8 cellular contexts compared by ENCODE assay signal in genomic region chr18:13381907-13382682, GRCh38.
DNase-seq lines count a peak whose midpoint lies in the region; ATAC-seq and TF ChIP-seq lines count a peak whose summit lies in the region.

No MANE protein-coding gene starts in this region.

- TF ChIP-seq POLR2A in stomach (IDR thresholded peaks at IDR 0.05), result no peak

- 56% methylated on average over 20 of the region's 20 CpGs for WGBS in liver
- WGBS in stomach, 5 donors, result 16 to 22% (median 21%) methylated on average over 19 to 20 of the region's 20 CpGs

- no peak for TF ChIP-seq CTCF in liver (IDR thresholded peaks at IDR 0.05; ENCODE audit: low read depth, low read length, missing input control)
- TF ChIP-seq CTCF in stomach (IDR thresholded peaks at IDR 0.05), result no peak

- H3K27me3 ChIP-seq in liver (ENCODE audit: control insufficient read depth in 4 of 4, insufficient read depth in 4 of 4, low read length in 3 of 4) (no peaks in the 10 kb centered on the region), stomach (no peaks in the 10 kb centered on the region)

- H3K27ac Mint-ChIP-seq in dendritic cell treated with granulocyte-macrophage colony-stimulating factor and Interleukin-4, amounts not matched to agents 40 ng/mL and 50 ng/mL, for 4 days, result peak overlapping the region; percentile 98

- H3K9me3 Mint-ChIP-seq in dendritic cell treated with granulocyte-macrophage colony-stimulating factor and Interleukin-4, amounts not matched to agents 40 ng/mL and 50 ng/mL, for 4 days, result no peaks in the 10 kb centered on the region

- ATAC-seq in GM19372 (IDR thresholded peaks at IDR 0.05; ENCODE audit: low read depth, unreplicated experiment), result peak; percentile 70

- H3K36me3 ChIP-seq in liver (ENCODE audit: control insufficient read depth in 4 of 4, insufficient read depth in 3 of 4, low read depth in 1 of 4, low read length in 3 of 4) (peaks cover 0 to 2% (median 0%) of the 10 kb centered on the region in 4 donors), stomach (no peaks in the 10 kb centered on the region)

- H3K36me3 Mint-ChIP-seq in dendritic cell treated with granulocyte-macrophage colony-stimulating factor and Interleukin-4, amounts not matched to agents 40 ng/mL and 50 ng/mL, for 4 days (ENCODE audit: low read depth), result peaks cover 21% of the 10 kb centered on the region

- H3K4me1 ChIP-seq in liver (ENCODE audit: control insufficient read depth in 4 of 4, insufficient read depth in 4 of 4, low read length in 3 of 4), result peaks cover 2 to 22% (median 7%) of the 10 kb centered on the region in 4 donors
- H3K4me1 ChIP-seq in stomach, result peaks cover 10 to 49% (median 30%) of the 10 kb centered on the region in 4 donors

- peak; percentile 10 to 17 for TF ChIP-seq RAD21 in liver (IDR thresholded peaks at IDR 0.05)

- H3K9me3 ChIP-seq in liver (ENCODE audit: control insufficient read depth in 4 of 4, low read length in 3 of 4) (no peaks in the 10 kb centered on the region), stomach (no peaks in the 10 kb centered on the region)

- intact Hi-C loops in dendritic cell treated with granulocyte-macrophage colony-stimulating factor and Interleukin-4, amounts not matched to agents 40 ng/mL and 50 ng/mL, for 4 days (cut with micrococcal nuclease), result loop anchor here (1.0 kb wide), 1 partner anchor 166 kb away; no protein-coding TSS in a partner anchor
- intact Hi-C loops in stomach (cut with DNase I; ENCODE audit: low total_unique reads), result loop anchor here (10.0 kb wide), 1 partner anchor 167 kb away; the partner anchor contains the start of gene LDLRAD4

- H3K27ac ChIP-seq in liver (ENCODE audit: low read depth in 1 of 2, low read length in 2 of 2), result peak overlapping the region; percentile 39 to 66
- peak overlapping the region; percentile 46 to 82 (median 79) for H3K27ac ChIP-seq in stomach

- peaks cover 8% of the 10 kb centered on the region for H3K27me3 Mint-ChIP-seq in dendritic cell treated with granulocyte-macrophage colony-stimulating factor and Interleukin-4, amounts not matched to agents 40 ng/mL and 50 ng/mL, for 4 days

- TF ChIP-seq EP300 in stomach (IDR thresholded peaks at IDR 0.05), result no peak

- H3K9ac ChIP-seq in liver (ENCODE audit: low read depth in 1 of 2, low read length in 2 of 2), result no peak overlapping the region

- no peak overlapping the region for H3K4me3 ChIP-seq in liver (ENCODE audit: low read depth in 1 of 3, low read length in 3 of 3)
- H3K4me3 ChIP-seq in stomach, result peak overlapping the region; percentile 29 to 38 (median 35)

- DNase-seq in CD1c-positive myeloid dendritic cell (ENCODE audit: extremely low spot score) (peak; percentile 92), T follicular helper cell (ENCODE audit: low read depth) (peak; percentile 43), stomach (peak; percentile 60), SHP77 treated with DMSO at 0.1 percent for 48 hours (lab: John Stamatoyannopoulos, UW) (no peak), NCI-H526 treated with DMSO at 0.1 percent for 48 hours (lab: John Stamatoyannopoulos, UW) (no peak)

- H3K4me1 Mint-ChIP-seq in dendritic cell treated with granulocyte-macrophage colony-stimulating factor and Interleukin-4, amounts not matched to agents 40 ng/mL and 50 ng/mL, for 4 days (ENCODE audit: low read depth), result peaks cover 61% of the 10 kb centered on the region

- peak overlapping the region; percentile 71 for H3K4me3 Mint-ChIP-seq in dendritic cell treated with granulocyte-macrophage colony-stimulating factor and Interleukin-4, amounts not matched to agents 40 ng/mL and 50 ng/mL, for 4 days

TF ChIP-seq in liver, 16 proteins besides CTCF, POLR2A, EP300 and RAD21:
- no peak for TF ChIP-seq SP1 (IDR thresholded peaks at IDR 0.05)
- TF ChIP-seq NR2F2 (IDR thresholded peaks at IDR 0.05), result peak; percentile 43
- TF ChIP-seq EGR1 (IDR thresholded peaks at IDR 0.05; ENCODE audit: low read depth in 2 of 2), result no peak
- no peak for TF ChIP-seq FOXA1 (IDR thresholded peaks at IDR 0.05)
- peak; percentile 15 for TF ChIP-seq YY1 (IDR thresholded peaks at IDR 0.05)
- no peak for TF ChIP-seq FOXA2 (IDR thresholded peaks at IDR 0.05)

Comparison
In these comparisons a context has a peak if more than half of its experiments do, and no peak if none do; other contexts are left out.
1. DNase-seq: peak in CD1c-positive myeloid dendritic cell (single experiment), T follicular helper cell (single experiment) and stomach (single experiment); none in SHP77 treated with DMSO at 0.1 percent for 48 hours (single experiment) and NCI-H526 treated with DMSO at 0.1 percent for 48 hours (single experiment).
2. H3K4me3 ChIP-seq: peak in stomach (4 of 4); none in liver (0 of 3).